Comparison of ENCODE assay signal across 6 cellular contexts in the genomic region with DNA sequence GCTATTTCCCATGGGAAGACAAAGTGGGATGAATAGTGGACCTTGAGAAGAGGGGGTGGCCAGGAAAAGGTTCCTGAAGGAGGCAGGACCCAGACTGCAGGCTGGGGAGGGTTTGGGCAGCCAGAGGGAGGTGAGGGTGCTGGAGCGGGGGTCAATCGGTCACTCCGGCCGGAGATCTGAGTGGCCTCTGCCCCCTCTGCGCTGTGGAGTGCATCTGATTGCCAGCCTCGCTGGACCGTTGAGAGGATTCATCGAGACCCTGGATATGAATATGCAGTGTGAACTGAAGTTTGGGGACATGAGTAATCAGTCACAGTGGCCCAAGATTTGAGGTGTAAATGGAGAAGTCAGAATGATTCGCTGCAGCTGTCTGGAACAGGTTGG. TPM values are rescaled to one million over a fixed set of nuclear protein-coding genes. Genes with fewer than 3 reads are reported as not detected.
DNase-seq lines count a peak whose midpoint lies in the region; ATAC-seq and TF ChIP-seq lines count a peak whose summit lies in the region.

No MANE protein-coding gene starts in this region.

- no peak for DNase-seq in activated T-cell treated with anti-CD3 and anti-CD28 coated beads, Interleukin-2, amount 50 U/mL, for 4 hours
- DNase-seq in activated T-cell treated with anti-CD3 and anti-CD28 coated beads, Interleukin-2, amount 50 U/mL, for 1 hour: no peak
- DNase-seq in right cardiac atrium (peak in 2 of 3 donors; percentile 55 to 64), type B pancreatic cell (ENCODE audit: extremely low spot score, unreplicated experiment) (no peak), AG08396 (ENCODE audit: low spot score) (no peak), foreskin melanocyte (no peak)

- 5% methylated on average over 9 of the region's 9 CpGs for WGBS in right cardiac atrium

- peak overlapping the region; percentile 100 for H3K27ac ChIP-seq in right cardiac atrium (ENCODE audit: low read length)

- peaks cover 17% of the 10 kb centered on the region for H3K4me1 ChIP-seq in right cardiac atrium (ENCODE audit: control insufficient read depth, insufficient read depth, low read length)

- no peak for TF ChIP-seq CTCF in type B pancreatic cell (conservative IDR thresholded peaks at IDR 0.05)

- H3K36me3 Mint-ChIP-seq in activated T-cell treated with anti-CD3 and anti-CD28 coated beads, Interleukin-2, amount 50 U/mL, for 4 hours (ENCODE audit: insufficient read depth): peaks cover 19% of the 10 kb centered on the region
- peaks cover 17% of the 10 kb centered on the region for H3K36me3 Mint-ChIP-seq in type B pancreatic cell

- no peaks in the 10 kb centered on the region for H3K9me3 ChIP-seq in right cardiac atrium (ENCODE audit: control insufficient read depth, low read length)

- H3K9me3 Mint-ChIP-seq in activated T-cell treated with anti-CD3 and anti-CD28 coated beads, Interleukin-2, amount 50 U/mL, for 4 hours: peaks cover 3% of the 10 kb centered on the region
- no peaks in the 10 kb centered on the region for H3K9me3 Mint-ChIP-seq in type B pancreatic cell

- no peaks in the 10 kb centered on the region for H3K27me3 ChIP-seq in right cardiac atrium (ENCODE audit: control insufficient read depth, insufficient read depth)

- H3K27ac Mint-ChIP-seq in type B pancreatic cell: peak overlapping the region; percentile 99

- ATAC-seq in activated T-cell treated with anti-CD3 and anti-CD28 coated beads, Interleukin-2, amount 50 U/mL, for 4 hours: peak; percentile 20 to 36
- peak in 1 of 2 donors; percentile 2 for ATAC-seq in right cardiac atrium

- peak overlapping the region; percentile 99 for H3K4me3 Mint-ChIP-seq in activated T-cell treated with anti-CD3 and anti-CD28 coated beads, Interleukin-2, amount 50 U/mL, for 4 hours
- H3K4me3 Mint-ChIP-seq in type B pancreatic cell: peak overlapping the region; percentile 100

- peaks cover 58% of the 10 kb centered on the region for H3K4me1 Mint-ChIP-seq in activated T-cell treated with anti-CD3 and anti-CD28 coated beads, Interleukin-2, amount 50 U/mL, for 4 hours (ENCODE audit: low read depth)
- peaks cover 38% of the 10 kb centered on the region for H3K4me1 Mint-ChIP-seq in type B pancreatic cell (ENCODE audit: unreplicated experiment)

- intact Hi-C loops in right cardiac atrium (cut with DNase I): loop anchor here in 2 of 4 donors (10.0 kb wide), 1 partner anchor 121 kb away; no protein-coding TSS in a partner anchor

- peak overlapping the region; percentile 98 for H3K4me3 ChIP-seq in right cardiac atrium (ENCODE audit: low read length)

- H3K27me3 Mint-ChIP-seq in activated T-cell treated with anti-CD3 and anti-CD28 coated beads, Interleukin-2, amount 50 U/mL, for 4 hours (ENCODE audit: low read depth): no peaks in the 10 kb centered on the region
- H3K27me3 Mint-ChIP-seq in type B pancreatic cell: no peaks in the 10 kb centered on the region

RNA-seq across cellular contexts. Expression of a gene that starts 5.5 kb away (rescaled TPM):
- total RNA-seq in activated T-cell treated with anti-CD3 and anti-CD28 coated beads, Interleukin-2, amount 50 U/mL, for 4 hours: 10 to 100 TPM; 27.1 to 31.5 (median 28.5) TPM
- total RNA-seq in right cardiac atrium (10 to 100 TPM; 23.7 to 32.0 (median 28.9) TPM), type B pancreatic cell (ENCODE audit: low replicate concordance) (28.5 and 37.4 TPM in 2 replicates)
- 18.7 TPM for polyA plus RNA-seq in right cardiac atrium

RNA-seq across cellular contexts. Expression of a gene that starts 8.1 kb away (rescaled TPM):
- total RNA-seq in activated T-cell treated with anti-CD3 and anti-CD28 coated beads, Interleukin-2, amount 50 U/mL, for 4 hours: 10 to 100 TPM; 46.2 to 54.1 (median 52.7) TPM
- total RNA-seq in right cardiac atrium: 10 to 100 TPM in 1 of 4 donors, 1 to 10 TPM in 3; 7.7 to 12.5 (median 9.3) TPM
- 6.3 TPM for polyA plus RNA-seq in right cardiac atrium
- total RNA-seq in type B pancreatic cell (ENCODE audit: low replicate concordance): 41.3 and 43.1 TPM in 2 replicates

RNA-seq across cellular contexts. Expression of a gene that starts 11.0 kb away (rescaled TPM):
- 1 to 10 TPM; 3.3 to 3.4 (median 3.4) TPM for total RNA-seq in activated T-cell treated with anti-CD3 and anti-CD28 coated beads, Interleukin-2, amount 50 U/mL, for 4 hours
- total RNA-seq in right cardiac atrium (10 to 100 TPM; 11.5 to 16.3 (median 13.3) TPM), type B pancreatic cell (ENCODE audit: low replicate concordance) (9.4 and 9.6 TPM in 2 replicates)
- polyA plus RNA-seq in right cardiac atrium: 13.0 TPM

RNA-seq across cellular contexts. Expression of a gene that starts 12.7 kb away (rescaled TPM):
- 1 to 10 TPM; 3.9 to 7.8 (median 4.8) TPM for total RNA-seq in activated T-cell treated with anti-CD3 and anti-CD28 coated beads, Interleukin-2, amount 50 U/mL, for 4 hours
- total RNA-seq in right cardiac atrium (10 to 100 TPM; 23.6 to 26.6 (median 24.3) TPM), type B pancreatic cell (ENCODE audit: low replicate concordance) (16.1 and 18.1 TPM in 2 replicates)
- polyA plus RNA-seq in right cardiac atrium: 30.4 TPM

RNA-seq across cellular contexts. Expression of a gene that starts 19.5 kb away (rescaled TPM):
- 100 to 1,000 TPM; 467 to 532 (median 476) TPM for total RNA-seq in activated T-cell treated with anti-CD3 and anti-CD28 coated beads, Interleukin-2, amount 50 U/mL, for 4 hours
- 100 to 1,000 TPM in 1 of 4 donors, 10 to 100 TPM in 3; 87.5 to 101 (median 90.4) TPM for total RNA-seq in right cardiac atrium
- polyA plus RNA-seq in right cardiac atrium: 76.0 TPM
- total RNA-seq in type B pancreatic cell (ENCODE audit: low replicate concordance): 170 and 232 TPM in 2 replicates

Comparison
In these comparisons a context has a peak if more than half of its experiments do, and no peak if none do; other contexts are left out.
1. DNase-seq: peak in right cardiac atrium (2 of 3); none in activated T-cell treated with anti-CD3 and anti-CD28 coated beads, Interleukin-2, amount 50 U/mL, for 4 hours (single experiment), activated T-cell treated with anti-CD3 and anti-CD28 coated beads, Interleukin-2, amount 50 U/mL, for 1 hour (single experiment), type B pancreatic cell (single experiment), AG08396 (single experiment) and foreskin melanocyte (single experiment).